ENCODE assay signal across 2 cellular contexts in genomic region chr12:112463478-112463877, GRCh38.
TF ChIP-seq lines count a peak whose summit lies in the region.

No MANE protein-coding gene starts in this region.

TF ChIP-seq in A549, 52 proteins besides CTCF, POLR2A, EP300 and RAD21:
- TF ChIP-seq EHF (CRISPR knock-in tag; IDR thresholded peaks at IDR 0.05) (no peak), FOSL2 (IDR thresholded peaks at IDR 0.05) (no peak), FOSL2 (CRISPR knock-in tag; IDR thresholded peaks at IDR 0.05) (no peak), SMC3 (IDR thresholded peaks at IDR 0.05) (no peak), MAFK (IDR thresholded peaks at IDR 0.05; ENCODE audit: partially characterized antibody) (peak; percentile 85), GATA3 (IDR thresholded peaks at IDR 0.05; ENCODE audit: borderline replicate concordance) (no peak)

TF ChIP-seq in IMR-90, 13 proteins besides CTCF, POLR2A, EP300 and RAD21:
- TF ChIP-seq MAFK (IDR thresholded peaks at IDR 0.05; ENCODE audit: low read depth, low read length) (peak; percentile 58), USF2 (IDR thresholded peaks at IDR 0.05; ENCODE audit: low read depth, low read length) (no peak)
